In the genomic region with DNA sequence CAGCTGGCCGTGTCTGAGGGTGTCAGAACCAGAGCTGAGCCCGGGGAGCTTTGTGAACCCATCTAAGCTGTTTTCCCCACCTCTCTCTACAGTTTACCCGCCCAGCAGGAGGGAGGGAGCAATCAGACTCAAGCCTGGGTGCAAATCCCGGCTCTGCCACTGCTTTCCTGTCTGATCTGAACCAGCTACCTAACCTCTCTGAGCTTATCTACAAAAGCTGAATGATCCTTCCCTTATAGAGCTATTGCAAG, we compare ENCODE assay signal across 8 cellular contexts. TPM values are rescaled to one million over a fixed set of nuclear protein-coding genes. Genes with fewer than 3 reads are reported as not detected.
A peak's percentile ranks its signal among the peaks of the same experiment; 100 is the strongest.
DNase-seq lines count a peak whose midpoint lies in the region; ATAC-seq, FAIRE-seq and TF ChIP-seq lines count a peak whose summit lies in the region.

No MANE protein-coding gene starts in this region.

- peaks cover 0 to 11% (median 4%) of the 10 kb centered on the region in 7 donors for H3K9me3 Mint-ChIP-seq in naive B cell

- peak overlapping the region; percentile 94 to 98 (median 96) for H3K27ac Mint-ChIP-seq in naive B cell

- no peak for DNase-seq in NT2/D1 (ENCODE audit: low read depth, low spot score)
- DNase-seq in naive B cell, result no peak
- DNase-seq in activated CD8-positive, alpha-beta memory T cell treated with anti-CD3 and anti-CD28 coated beads for 24 hours, result no peak
- DNase-seq in frontal cortex (ENCODE audit: low spot score in 2 of 2), result no peak
- DNase-seq in GM13977 (ENCODE audit: low spot score), result no peak

- H3K4me1 ChIP-seq in NT2/D1 (ENCODE audit: insufficient read depth, insufficient read length) (peaks cover 3% of the 10 kb centered on the region), duodenal mucosa (ENCODE audit: control insufficient read depth in 1 of 2, insufficient read depth in 2 of 2, low read length in 2 of 2) (peaks cover 31% of the 10 kb centered on the region in 2 donors)

- peak overlapping the region; percentile 91 to 99 (median 98) for H3K4me3 Mint-ChIP-seq in naive B cell

- H3K9me3 ChIP-seq in NT2/D1 (ENCODE audit: insufficient read depth, low read length) (no peaks in the 10 kb centered on the region; the same call in 1 of the 2 replicates), duodenal mucosa (ENCODE audit: control insufficient read depth in 1 of 2, low read length in 2 of 2) (no peaks in the 10 kb centered on the region)

- no peak for FAIRE-seq in frontal cortex (lab: Jason Lieb, UNC)

- in situ Hi-C loops in GM13977 (cut with MboI; ENCODE audit: low pct_unique_long_range_greater_than_20kb, low sequenced_read_pairs, unreplicated experiment), result no loop called here

- H3K4me3 ChIP-seq in NT2/D1 (ENCODE audit: insufficient read length, low read depth) (peak overlapping the region; percentile 55), duodenal mucosa (ENCODE audit: low read depth in 1 of 2, low read length in 2 of 2) (peak overlapping the region; percentile 79 to 95)

- peaks cover 33 to 59% (median 47%) of the 10 kb centered on the region in 3 donors for H3K4me1 Mint-ChIP-seq in naive B cell

- H3K27me3 Mint-ChIP-seq in naive B cell, result no peaks in the 10 kb centered on the region

- H3K27ac ChIP-seq in duodenal mucosa (ENCODE audit: low read depth, low read length), result peak overlapping the region; percentile 74

- peaks cover 5 to 17% of the 10 kb centered on the region in 2 donors for H3K36me3 Mint-ChIP-seq in naive B cell

- ATAC-seq in GM19395 (IDR thresholded peaks at IDR 0.05; ENCODE audit: unreplicated experiment) (peak; percentile 17), naive B cell (ENCODE audit: low read depth in 2 of 2) (no peak), GM18858 (IDR thresholded peaks at IDR 0.05; ENCODE audit: unreplicated experiment) (no peak)

- no peak for TF ChIP-seq CTCF in GM13977 (IDR thresholded peaks at IDR 0.05; ENCODE audit: extremely low read depth, insufficient read depth, missing control alignments)

- peaks cover 7% of the 10 kb centered on the region for H3K36me3 ChIP-seq in NT2/D1 (ENCODE audit: insufficient read depth, insufficient read length, low read length)
- peaks cover 0 to 6% of the 10 kb centered on the region in 2 donors for H3K36me3 ChIP-seq in duodenal mucosa (ENCODE audit: control insufficient read depth in 1 of 2, insufficient read depth in 2 of 2, low read length in 2 of 2)

- H3K9ac ChIP-seq in NT2/D1 (ENCODE audit: insufficient read length, low read depth) (peak overlapping the region; percentile 72), duodenal mucosa (ENCODE audit: low read depth in 1 of 2, low read length in 2 of 2) (peak overlapping the region; percentile 85 to 87)

- H3K27me3 ChIP-seq in NT2/D1 (ENCODE audit: insufficient read depth, insufficient read length) (no peaks in the 10 kb centered on the region), duodenal mucosa (ENCODE audit: control insufficient read depth in 1 of 2, insufficient read depth in 2 of 2, low read length in 2 of 2) (no peaks in the 10 kb centered on the region)

RNA-seq across cellular contexts. Expression of a gene that starts 0.3 kb away (rescaled TPM):
- 10 to 100 TPM in 1 of 6 donors, 1 to 10 TPM in 5; 5.9 to 11.8 (median 8.0) TPM for polyA plus RNA-seq in naive B cell (ENCODE audit: low read depth in 6 of 6)
- 5.3 TPM for total RNA-seq in frontal cortex

RNA-seq across cellular contexts. Expression of a gene that starts 13.9 kb away (rescaled TPM):
- 1 to 10 TPM in 4 of 6 donors, under 1 TPM in 1, not detected in 1; 0.71 to 4.2 (median 2.6) TPM for polyA plus RNA-seq in naive B cell (ENCODE audit: low read depth in 6 of 6)
- total RNA-seq in frontal cortex, result 1.2 TPM

RNA-seq across cellular contexts. Expression of a gene that starts 37.5 kb away (rescaled TPM):
- 1 to 10 TPM in 1 of 6 donors, under 1 TPM in 3, not detected in 2; 0.09 to 1.6 (median 0.72) TPM for polyA plus RNA-seq in naive B cell (ENCODE audit: low read depth in 6 of 6)
- total RNA-seq in frontal cortex, result 7.7 TPM
